8 cellular contexts compared by ENCODE assay signal in the genomic region with DNA sequence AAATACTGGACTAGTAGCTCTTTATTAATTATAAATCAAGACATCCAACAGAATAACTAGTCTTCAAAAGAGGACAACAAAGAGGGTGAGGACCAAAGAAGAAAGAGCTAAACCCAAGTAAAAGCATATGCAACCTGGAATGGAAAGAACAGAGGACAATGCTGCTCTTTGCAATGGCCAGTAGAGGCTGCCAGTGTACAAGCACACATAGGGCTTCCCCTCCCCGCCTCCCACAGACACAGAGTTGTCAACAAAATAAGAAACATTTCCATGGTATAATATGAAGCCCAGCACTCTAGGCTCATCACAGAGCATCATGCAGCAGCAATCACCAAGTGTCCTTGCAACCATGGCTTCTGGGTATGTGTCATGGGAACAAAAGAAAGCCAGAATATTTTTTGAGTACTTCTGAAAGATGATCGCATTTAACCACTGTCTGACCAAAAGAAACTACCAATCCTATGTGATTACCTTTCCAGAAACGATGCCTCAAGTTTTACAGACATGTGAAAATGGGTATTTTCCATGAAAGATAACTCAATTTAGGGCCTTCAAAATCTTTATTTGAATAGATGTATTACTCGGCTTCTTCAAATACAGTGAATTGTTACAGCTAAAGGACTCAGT. TPM values are rescaled to one million over a fixed set of nuclear protein-coding genes. Genes with fewer than 3 reads are reported as not detected.
A peak's percentile ranks its signal among the peaks of the same experiment; 100 is the strongest.
DNase-seq lines count a peak whose midpoint lies in the region; ATAC-seq, FAIRE-seq and TF ChIP-seq lines count a peak whose summit lies in the region.

No MANE protein-coding gene starts in this region.

- FAIRE-seq in TTC549 (lab: Jason Lieb, UNC): peak; percentile 40
- peak; percentile 97 for FAIRE-seq in islet of Langerhans (lab: Jason Lieb, UNC)

- H3K4me1 Mint-ChIP-seq in MCF 10A (ENCODE audit: insufficient read depth, unreplicated experiment): no peaks in the 10 kb centered on the region

- no TSS peak for BruUV-seq in MCF 10A (replicated peaks; lab: Mats Ljungman, UMichigan)

- CTCF ChIA-PET in MCF 10A (lab: Yijun Ruan, JAX): interaction anchor here (0.5 to 3.0 kb wide), 60 partner anchors 10 to 1275 kb away, joined by 3 to 25 read pairs (median 3); a partner anchor contains a TSS

- TF ChIP-seq CTCF in MCF 10A (IDR thresholded peaks at IDR 0.05; ENCODE audit: unreplicated experiment): peak; percentile 87

- intact Hi-C loops in MCF 10A (cut with micrococcal nuclease): loop anchor here (1.0 to 10.0 kb wide), 6 partner anchors 59 to 899 kb away; a partner anchor contains a TSS

- H3K36me3 Mint-ChIP-seq in MCF 10A (ENCODE audit: insufficient read depth, unreplicated experiment): no peaks in the 10 kb centered on the region

- POLR2A ChIA-PET in MCF 10A (lab: Yijun Ruan, JAX): interaction anchor here (0.6 to 2.3 kb wide), 8 partner anchors 10 to 853 kb away, joined by 3 to 12 read pairs (median 4); no protein-coding TSS in a partner anchor

- peak; percentile 69 for ATAC-seq in GM18499 (IDR thresholded peaks at IDR 0.05; ENCODE audit: insufficient read depth, unreplicated experiment)
- peak; percentile 99 for ATAC-seq in HG02938 (IDR thresholded peaks at IDR 0.05; ENCODE audit: unreplicated experiment)

- H3K9me3 Mint-ChIP-seq in MCF 10A (ENCODE audit: unreplicated experiment): no peaks in the 10 kb centered on the region

- no peaks in the 10 kb centered on the region for H3K27me3 Mint-ChIP-seq in MCF 10A (ENCODE audit: insufficient read depth, unreplicated experiment)

- no peak overlapping the region for H3K27ac Mint-ChIP-seq in MCF 10A (ENCODE audit: low read depth, unreplicated experiment)

- DNase-seq in A172 (ENCODE audit: low spot score): peak; percentile 54
- peak; percentile 78 for DNase-seq in NCI-H146 (lab: John Stamatoyannopoulos, UW)
- peak; percentile 76 for DNase-seq in MCF 10A (ENCODE audit: unreplicated experiment)
- DNase-seq in stimulated activated CD4-positive, alpha-beta T cell treated with anti-CD3 and anti-CD28 coated beads, Interleukin-2, amount 100 ng/mL, for 4 hours (ENCODE audit: low read depth): peak; percentile 54

- H3K4me3 Mint-ChIP-seq in MCF 10A (ENCODE audit: unreplicated experiment): no peak overlapping the region

RNA-seq across cellular contexts. Expression of a gene that starts 58.1 kb away (rescaled TPM):
- 1.9 and 3.1 TPM in 2 replicates for total RNA-seq in A172 (2014; rRNA removed; shearing (Covaris generic))
- 9.2 and 9.7 TPM in 2 replicates for total RNA-seq in MCF 10A (2022)

Comparison
In these comparisons a context has a peak if more than half of its experiments do, and no peak if none do; other contexts are left out.
1. Peak in every context shown above with its lines: DNase-seq and ATAC-seq.